In the genomic region with DNA sequence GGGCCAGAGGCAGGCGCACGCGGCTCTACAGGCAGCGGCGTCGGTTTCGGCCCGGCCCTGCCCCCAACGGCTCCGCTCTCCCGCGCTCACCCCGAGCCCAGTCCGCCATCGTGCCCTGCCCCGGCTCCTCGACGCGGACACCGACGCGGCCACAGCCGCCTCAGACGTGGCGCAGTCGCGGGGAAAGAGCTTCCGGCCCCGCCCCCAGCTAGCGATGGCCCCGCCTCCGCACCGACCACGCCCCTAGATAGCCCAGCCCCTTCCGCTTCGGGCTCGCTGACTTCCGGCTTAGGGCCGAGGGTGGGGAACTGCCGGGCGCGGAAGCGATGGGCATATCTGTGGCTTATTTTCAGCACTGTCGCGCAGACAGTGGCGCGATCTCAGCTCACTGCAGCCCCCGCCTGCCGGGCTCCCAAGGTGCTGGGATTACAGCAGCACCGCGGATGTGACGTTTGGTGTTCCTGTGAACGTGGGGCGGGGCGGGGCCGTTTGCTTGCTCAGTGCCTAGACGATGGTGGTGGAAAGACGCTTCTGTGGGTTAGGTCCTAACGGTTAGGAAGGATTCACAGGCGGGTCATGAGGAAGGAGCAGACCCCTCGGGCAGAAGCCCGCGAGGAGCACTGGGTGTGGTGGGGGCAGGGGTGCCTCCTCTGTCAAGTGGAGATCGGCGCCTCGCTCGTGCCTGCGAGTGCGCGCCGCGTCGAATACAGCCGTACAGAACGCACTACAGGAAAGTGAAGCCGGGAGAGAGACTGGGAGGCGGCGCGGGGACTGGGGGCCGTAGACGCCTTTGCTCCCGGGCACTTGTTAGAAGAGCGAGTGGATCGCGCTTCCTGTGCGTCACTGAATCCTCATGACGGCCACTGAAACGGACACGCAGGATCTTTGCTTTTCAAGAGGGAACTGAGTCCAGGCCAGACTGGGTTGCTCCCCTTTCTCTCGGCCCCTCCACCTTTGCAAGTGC, we compare ENCODE assay signal across 8 cellular contexts. TPM values are rescaled to one million over a fixed set of nuclear protein-coding genes. Genes with fewer than 3 reads are reported as not detected.
DNase-seq lines count a peak whose midpoint lies in the region; ATAC-seq and TF ChIP-seq lines count a peak whose summit lies in the region.

A gene with protein sequence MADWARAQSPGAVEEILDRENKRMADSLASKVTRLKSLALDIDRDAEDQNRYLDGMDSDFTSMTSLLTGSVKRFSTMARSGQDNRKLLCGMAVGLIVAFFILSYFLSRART (minus strand): TSS at position 187 of the 964 bp plus-strand sequence. CDS start 78 bp downstream, at position 109.
A gene (plus strand): TSS at position 496 of the 964 bp plus-strand sequence. CDS start 1,147 bp downstream, outside the sequence.

- H3K4me3 ChIP-seq in ACC112 (ENCODE audit: low read depth, low read length) (peak within 1 kb of the TSS; percentile 91), breast epithelium (peak within 1 kb of the TSS; percentile 86 to 100 (median 93)), iPS-18c (ENCODE audit: insufficient read depth, low read depth, low read length) (peak within 1 kb of the TSS; percentile 64), skin epidermis (peak within 1 kb of the TSS; percentile 66 to 99 (median 94))

- H3K27ac ChIP-seq in ACC112 (ENCODE audit: low read depth, low read length) (peak within 1 kb of the TSS; percentile 98), VCaP (peak within 1 kb of the TSS; percentile 96), breast epithelium (peak within 1 kb of the TSS; percentile 99 to 100), skin epidermis (peak within 1 kb of the TSS; percentile 87 to 99 (median 97))

- H3K4me1 ChIP-seq in ACC112 (ENCODE audit: control insufficient read depth, insufficient read depth, low read length, unreplicated experiment) (peaks cover 33% of the 10 kb centered on the region), breast epithelium (peaks cover 15 to 24% of the 10 kb centered on the region in 2 donors)

- H3K36me3 ChIP-seq in ACC112 (ENCODE audit: insufficient read depth, low read length) (peaks cover 28% of the 10 kb centered on the region; the same call in 1 of the 2 replicates), breast epithelium (no peaks in the 10 kb centered on the region)

- ATAC-seq in GM18870 (IDR thresholded peaks at IDR 0.05; ENCODE audit: unreplicated experiment) (peak; percentile 73), HG03135 (IDR thresholded peaks at IDR 0.05; ENCODE audit: unreplicated experiment) (peak; percentile 80)

- intact Hi-C loops in breast epithelium (cut with DNase I; ENCODE audit: low total_unique reads), result no loop called here

- no peaks in the 10 kb centered on the region for H3K27me3 ChIP-seq in ACC112 (ENCODE audit: insufficient read depth, low read length)
- H3K27me3 ChIP-seq in breast epithelium, result no peaks in the 10 kb centered on the region

- peak within 1 kb of the TSS; percentile 45 for H2AFZ ChIP-seq in ACC112 (ENCODE audit: low read length, unreplicated experiment)

- peak; percentile 95 for DNase-seq in NCI-H2196 treated with DMSO at 0.1 percent for 48 hours (lab: John Stamatoyannopoulos, UW; ENCODE audit: unreplicated experiment)
- DNase-seq in breast epithelium (ENCODE audit: low spot score in 2 of 2), result peak; percentile 96 to 98

- no peak for TF ChIP-seq CTCF in VCaP (conservative IDR thresholded peaks at IDR 0.05)
- TF ChIP-seq CTCF in breast epithelium (IDR thresholded peaks at IDR 0.05), result peak in 1 of 3 donors; percentile 13

- H3K79me2 ChIP-seq in ACC112 (ENCODE audit: control insufficient read depth, insufficient read depth, low read length, unreplicated experiment), result peaks cover 67% of the 10 kb centered on the region

- H3K9me3 ChIP-seq in breast epithelium (no peaks in the 10 kb centered on the region), iPS-18c (ENCODE audit: control insufficient read depth, insufficient read depth, low read length) (no peaks in the 10 kb centered on the region)

- TF ChIP-seq POLR2A in breast epithelium (IDR thresholded peaks at IDR 0.05), result peak; percentile 84

RNA-seq across cellular contexts. Expression of the first gene that starts in this region (rescaled TPM):
- total RNA-seq in breast epithelium, result 10 to 100 TPM; 25.6 to 30.4 (median 28.5) TPM

RNA-seq across cellular contexts. Expression of the second gene that starts in this region (rescaled TPM):
- 10 to 100 TPM; 76.5 to 90.8 (median 77.0) TPM for total RNA-seq in breast epithelium

Comparison
In these comparisons a context has a peak if more than half of its experiments do, and no peak if none do; other contexts are left out.
1. Peak in every context shown above with its lines: DNase-seq, ATAC-seq, H3K4me3 ChIP-seq and H3K27ac ChIP-seq.